ENCODE assay signal across 8 cellular contexts in genomic region chr12:132600048-132601032, GRCh38. TPM values are rescaled to one million over a fixed set of nuclear protein-coding genes. Genes with fewer than 3 reads are reported as not detected.
DNase-seq lines count a peak whose midpoint lies in the region; ATAC-seq and TF ChIP-seq lines count a peak whose summit lies in the region.

No MANE protein-coding gene starts in this region.

- TF ChIP-seq POLR2A in uterus (IDR thresholded peaks at IDR 0.05), result peak in 1 of 2 donors; percentile 5

- CTCF ChIA-PET in activated CD4-positive, alpha-beta memory T cell treated with anti-CD3 and anti-CD28 coated beads, Interleukin-2, amount 10 ng/mL, durations not matched to agents 7 days and 5 days (lab: Charles Lee), result interaction anchor here (1.0 to 2.4 kb wide), 3 partner anchors 8 to 39 kb away, joined by 3 to 14 read pairs (median 3); no protein-coding TSS in a partner anchor

- H3K27ac ChIP-seq in uterus, result peak overlapping the region; percentile 23 to 53

- no peaks in the 10 kb centered on the region for H3K4me1 ChIP-seq in uterus

- POLR2A ChIA-PET in activated CD4-positive, alpha-beta memory T cell treated with anti-CD3 and anti-CD28 coated beads, Interleukin-2, amount 10 ng/mL, durations not matched to agents 7 days and 5 days (lab: Charles Lee), result no interaction called here

- DNase-seq in ACHN (peak; percentile 68), NCI-H2107 treated with DMSO at 0.1 percent for 48 hours (lab: John Stamatoyannopoulos, UW; ENCODE audit: unreplicated experiment) (peak; percentile 81), fibroblast of gingiva (ENCODE audit: low read depth) (peak; percentile 61), naive B cell (peak; percentile 23), uterus (peak; percentile 57 to 75)
- peak; percentile 47 for DNase-seq in activated CD4-positive, alpha-beta memory T cell treated with anti-CD3 and anti-CD28 coated beads, Interleukin-2, amount 10 ng/mL, durations not matched to agents 7 days and 5 days

- H3K36me3 ChIP-seq in uterus, result no peaks in the 10 kb centered on the region

- H3K9me3 ChIP-seq in uterus, result no peaks in the 10 kb centered on the region

- peak; percentile 64 for TF ChIP-seq CTCF in GM12874 (IDR thresholded peaks at IDR 0.05; ENCODE audit: insufficient read depth, low read depth, low read length)
- peak; percentile 69 to 84 (median 80) for TF ChIP-seq CTCF in uterus (IDR thresholded peaks at IDR 0.05)

- peaks cover 22% of the 10 kb centered on the region for H3K4me1 Mint-ChIP-seq in activated CD4-positive, alpha-beta memory T cell treated with anti-CD3 and anti-CD28 coated beads, Interleukin-2, amount 10 ng/mL, durations not matched to agents 7 days and 5 days
- H3K4me1 Mint-ChIP-seq in naive B cell, result peaks cover 30 to 36% (median 33%) of the 10 kb centered on the region in 3 donors

- no peaks in the 10 kb centered on the region for H3K9me3 Mint-ChIP-seq in activated CD4-positive, alpha-beta memory T cell treated with anti-CD3 and anti-CD28 coated beads, Interleukin-2, amount 10 ng/mL, durations not matched to agents 7 days and 5 days
- H3K9me3 Mint-ChIP-seq in naive B cell, result peaks cover 0 to 6% (median 0%) of the 10 kb centered on the region in 7 donors

- peak overlapping the region; percentile 64 for H3K4me3 Mint-ChIP-seq in activated CD4-positive, alpha-beta memory T cell treated with anti-CD3 and anti-CD28 coated beads, Interleukin-2, amount 10 ng/mL, durations not matched to agents 7 days and 5 days
- peak overlapping the region; percentile 81 to 98 (median 85) for H3K4me3 Mint-ChIP-seq in naive B cell

- peaks cover 55% of the 10 kb centered on the region for H3K27me3 Mint-ChIP-seq in activated CD4-positive, alpha-beta memory T cell treated with anti-CD3 and anti-CD28 coated beads, Interleukin-2, amount 10 ng/mL, durations not matched to agents 7 days and 5 days
- H3K27me3 Mint-ChIP-seq in naive B cell, result peaks cover 31 to 48% (median 43%) of the 10 kb centered on the region in 3 donors

- ATAC-seq in naive B cell (ENCODE audit: low read depth in 2 of 2) (peak; percentile 58 to 61), HG03439 (IDR thresholded peaks at IDR 0.05; ENCODE audit: unreplicated experiment) (no peak)

- no peak overlapping the region for H3K27ac Mint-ChIP-seq in activated CD4-positive, alpha-beta memory T cell treated with anti-CD3 and anti-CD28 coated beads, Interleukin-2, amount 10 ng/mL, durations not matched to agents 7 days and 5 days
- peak overlapping the region in 4 of 6 donors; percentile 11 to 87 (median 46) for H3K27ac Mint-ChIP-seq in naive B cell

- intact Hi-C loops in uterus (cut with DNase I; ENCODE audit: low total_unique reads), result no loop called here

- H3K4me3 ChIP-seq in uterus, result peak overlapping the region; percentile 27 to 38

- H3K27me3 ChIP-seq in uterus, result peaks cover 0 to 9% of the 10 kb centered on the region in 2 donors

- no peaks in the 10 kb centered on the region for H3K36me3 Mint-ChIP-seq in activated CD4-positive, alpha-beta memory T cell treated with anti-CD3 and anti-CD28 coated beads, Interleukin-2, amount 10 ng/mL, durations not matched to agents 7 days and 5 days (ENCODE audit: low read depth)
- no peaks in the 10 kb centered on the region for H3K36me3 Mint-ChIP-seq in naive B cell

- in situ Hi-C loops in ACHN (cut with HindIII; ENCODE audit: low pct_ligation_motif_present, low pct_unique_long_range_greater_than_20kb, low sequenced_read_pairs), result loop anchor here (25.0 kb wide), 1 partner anchor 463 kb away; the partner anchor contains the start of genes DDX51 and NOC4L

RNA-seq across cellular contexts. Expression of gene LRCOL1, which starts 10.0 kb away (rescaled TPM):
- total RNA-seq in activated CD4-positive, alpha-beta memory T cell treated with anti-CD3 and anti-CD28 coated beads, Interleukin-2, amount 10 ng/mL, durations not matched to agents 7 days and 5 days, result not detected
- not detected for polyA plus RNA-seq in naive B cell (ENCODE audit: low read depth in 6 of 6)
- 1 to 10 TPM in 2 of 4 donors, under 1 TPM in 1, not detected in 1; 0.79 to 7.1 (median 1.5) TPM for total RNA-seq in uterus

RNA-seq across cellular contexts. Expression of gene P2RX2, which starts 18.2 kb away (rescaled TPM):
- total RNA-seq in activated CD4-positive, alpha-beta memory T cell treated with anti-CD3 and anti-CD28 coated beads, Interleukin-2, amount 10 ng/mL, durations not matched to agents 7 days and 5 days, result not detected
- polyA plus RNA-seq in naive B cell (ENCODE audit: low read depth in 6 of 6), result not detected
- not detected for total RNA-seq in uterus

Comparison
In these comparisons a context has a peak if more than half of its experiments do, and no peak if none do; other contexts are left out.
1. DNase-seq: peak in every context shown above with its lines; median percentile 81 in NCI-H2107 treated with DMSO at 0.1 percent for 48 hours; 68 in ACHN; 66 in uterus; 61 in fibroblast of gingiva; 47 in activated CD4-positive, alpha-beta memory T cell treated with anti-CD3 and anti-CD28 coated beads, Interleukin-2, amount 10 ng/mL, durations not matched to agents 7 days and 5 days; 23 in naive B cell.